ENCODE assay signal across 14 cellular contexts in genomic region chr14:67701477-67701936, GRCh38. TPM values are rescaled to one million over a fixed set of nuclear protein-coding genes. Genes with fewer than 3 reads are reported as not detected.
"Had no signal": no experiment of that assay in that cellular context is flagged by ENCODE, and none has a peak within 500 bp of the region (broad histone marks: within the 10 kb centered on the region; RNA-seq: fewer than 3 reads in every experiment).

Gene RDH12 (plus strand): TSS chr14:67701886. CDS start chr14:67722643, 20,757 bp downstream.

RNA-seq across cellular contexts. Expression of gene RDH12, which starts in this region (rescaled TPM):
- total RNA-seq: activated CD4-positive, alpha-beta memory T cell treated with anti-CD3 and anti-CD28 coated beads, Interleukin-2, amount 10 ng/mL, durations not matched to agents 7 days and 5 days; activated CD4-positive, alpha-beta T cell treated with anti-CD3 and anti-CD28 coated beads, Interleukin-2, amount 10 ng/mL, durations not matched to agents 7 days and 5 days; activated naive CD8-positive, alpha-beta T cell treated with anti-CD3 and anti-CD28 coated beads, Interleukin-2, amount 10 ng/mL, durations not matched to agents 7 days and 5 days; ascending aorta; esophagus muscularis mucosa; glomerular endothelial cell; mononuclear cell; myocyte; psoas muscle; sigmoid colon; spleen; T-helper 17 cell; tibial nerve had no signal
- polyA plus RNA-seq: heart right ventricle had no signal
